ENCODE assay signal across 15 cellular contexts in genomic region chr17:39223907-39224777, GRCh38. TPM values are rescaled to one million over a fixed set of nuclear protein-coding genes. Genes with fewer than 3 reads are reported as not detected.
DNase-seq lines count a peak whose midpoint lies in the region; ATAC-seq and TF ChIP-seq lines count a peak whose summit lies in the region.
"Had no signal": no experiment of that assay in that cellular context is flagged by ENCODE, and none has a peak within 500 bp of the region (broad histone marks: within the 10 kb centered on the region; RNA-seq: fewer than 3 reads in every experiment).

No MANE protein-coding gene starts in this region.

- H3K27ac Mint-ChIP-seq in Caco-2 (ENCODE audit: unreplicated experiment): no peak overlapping the region
- H3K27ac Mint-ChIP-seq in naive thymus-derived CD8-positive, alpha-beta T cell: peak overlapping the region in 4 of 10 donors; percentile 46 to 59 (median 49)
- H3K27ac Mint-ChIP-seq: CD14-positive monocyte; T-helper 2 cell treated with Interferon-gamma antibody and Interleukin-4, amounts not matched to agents 5 μg/mL and 100 μg/mL, for 36 hours had no signal

- H3K36me3 ChIP-seq in A673 (ENCODE audit: insufficient read depth, low read length, poor library complexity, severe bottlenecking) (no peaks in the 10 kb centered on the region), Caco-2 (ENCODE audit: control insufficient read depth, insufficient read depth, low read length) (no peaks in the 10 kb centered on the region), breast epithelium (no peaks in the 10 kb centered on the region)
- H3K36me3 ChIP-seq: adrenal gland had no signal

- CTCF ChIA-PET in A673 (lab: Charles Lee): no interaction called here
- CTCF ChIA-PET in Caco-2 (lab: Charles Lee): no interaction called here

- peak overlapping the region; percentile 72 for H3K4me3 Mint-ChIP-seq in Caco-2 (ENCODE audit: unreplicated experiment)
- peak overlapping the region; percentile 54 to 84 (median 63) for H3K4me3 Mint-ChIP-seq in naive thymus-derived CD8-positive, alpha-beta T cell

- peaks cover 4% of the 10 kb centered on the region for H3K4me1 ChIP-seq in A673 (ENCODE audit: insufficient read depth, low read length, poor library complexity, severe bottlenecking)
- H3K4me1 ChIP-seq in Caco-2: no peaks in the 10 kb centered on the region
- H3K4me1 ChIP-seq in breast epithelium: peaks cover 6% of the 10 kb centered on the region in 2 donors

- H3K27ac ChIP-seq in A673 (ENCODE audit: low read depth, low read length, poor library complexity, severe bottlenecking) (no peak overlapping the region), breast epithelium (peak overlapping the region; percentile 83 to 87)
- H3K27ac ChIP-seq: adrenal gland had no signal

- H3K27me3 Mint-ChIP-seq in Caco-2 (ENCODE audit: insufficient read depth, unreplicated experiment): peaks cover 10% of the 10 kb centered on the region
- H3K27me3 Mint-ChIP-seq in naive thymus-derived CD8-positive, alpha-beta T cell: peaks cover 4 to 29% (median 20%) of the 10 kb centered on the region in 5 donors

- BruUV-seq in A673 (replicated peaks; lab: Mats Ljungman, UMichigan): no TSS peak
- BruUV-seq in Caco-2 (replicated peaks; lab: Mats Ljungman, UMichigan): no TSS peak

- H3K27me3 ChIP-seq in A673 (replicated peaks; ENCODE audit: insufficient read depth, low read depth, low read length, poor library complexity) (peaks cover 3% of the 10 kb centered on the region), Caco-2 (replicated peaks; ENCODE audit: control insufficient read depth, insufficient read depth, low read length) (peaks cover 2% of the 10 kb centered on the region), breast epithelium (peaks cover 4 to 7% of the 10 kb centered on the region in 2 donors)

- DNase-seq in A673 (ENCODE audit: low spot score) (no peak), Caco-2 (no peak), breast epithelium (ENCODE audit: low spot score in 2 of 2) (no peak), H4 (ENCODE audit: low spot score) (no peak)
- DNase-seq in naive thymus-derived CD8-positive, alpha-beta T cell: no peak
- no peak for DNase-seq in activated CD4-positive, CD25-positive, alpha-beta regulatory T cell (lab: John Stamatoyannopoulos, UW)
- DNase-seq: adrenal gland; effector CD8-positive, alpha-beta T cell; hypothalamus; NCI-H2171 treated with DMSO at 0.1 percent for 48 hours had no signal

- TF ChIP-seq POLR2A in breast epithelium (IDR thresholded peaks at IDR 0.05): no peak

- ATAC-seq in naive thymus-derived CD8-positive, alpha-beta T cell: no peak
- ATAC-seq in GM19452 (IDR thresholded peaks at IDR 0.05; ENCODE audit: unreplicated experiment) (no peak), GM18520 (IDR thresholded peaks at IDR 0.05; ENCODE audit: unreplicated experiment) (no peak)

- intact Hi-C loops in A673 (cut with micrococcal nuclease; ENCODE audit: unreplicated experiment): no loop called here
- intact Hi-C loops in Caco-2 (cut with micrococcal nuclease; ENCODE audit: unreplicated experiment): no loop called here
- intact Hi-C loops in breast epithelium (cut with DNase I; ENCODE audit: low total_unique reads): no loop called here

- POLR2A ChIA-PET in A673 (lab: Charles Lee; ENCODE audit: low non-redundant PET) (no interaction called here), Caco-2 (lab: Charles Lee) (no interaction called here)
- POLR2A ChIA-PET in naive thymus-derived CD8-positive, alpha-beta T cell (lab: Charles Lee): interaction anchor here (0.6 to 1.8 kb wide), 4 partner anchors 8 to 45 kb away, joined by 4 to 7 read pairs (median 6); partner anchors contain the start of gene RPL19

- no peaks in the 10 kb centered on the region for H3K9me3 ChIP-seq in A673 (ENCODE audit: low read depth, low read length, poor library complexity, severe bottlenecking)
- H3K9me3 ChIP-seq in Caco-2: no peaks in the 10 kb centered on the region
- no peaks in the 10 kb centered on the region for H3K9me3 ChIP-seq in breast epithelium
- H3K9me3 ChIP-seq: adrenal gland had no signal

- H3K4me1 Mint-ChIP-seq in Caco-2 (ENCODE audit: low read depth, unreplicated experiment): no peaks in the 10 kb centered on the region
- H3K4me1 Mint-ChIP-seq in naive thymus-derived CD8-positive, alpha-beta T cell: peaks cover 9 to 16% (median 13%) of the 10 kb centered on the region in 4 donors

- H3K36me3 Mint-ChIP-seq in Caco-2 (ENCODE audit: insufficient read depth, unreplicated experiment): no peaks in the 10 kb centered on the region
- no peaks in the 10 kb centered on the region for H3K36me3 Mint-ChIP-seq in naive thymus-derived CD8-positive, alpha-beta T cell

- H3K4me3 ChIP-seq in A673 (ENCODE audit: low read depth, low read length, poor library complexity, severe bottlenecking) (peak overlapping the region; percentile 46), Caco-2 (ENCODE audit: low read depth, low read length) (no peak overlapping the region), breast epithelium (peak overlapping the region in 2 of 3 donors; percentile 75 to 87)

- H3K9me3 Mint-ChIP-seq in Caco-2 (ENCODE audit: unreplicated experiment): no peaks in the 10 kb centered on the region
- H3K9me3 Mint-ChIP-seq in naive thymus-derived CD8-positive, alpha-beta T cell: no peaks in the 10 kb centered on the region
- H3K9me3 Mint-ChIP-seq: T-helper 2 cell treated with Interferon-gamma antibody and Interleukin-4, amounts not matched to agents 5 μg/mL and 100 μg/mL, for 36 hours had no signal

- TF ChIP-seq CTCF in A673 (conservative IDR thresholded peaks at IDR 0.05; ENCODE audit: low read depth, low read length) (no peak), Caco-2 (IDR thresholded peaks at IDR 0.05; ENCODE audit: insufficient read depth in 1 of 2, low read depth in 1 of 2, low read length in 1 of 2, severe bottlenecking in 1 of 2, unreplicated experiment in 1 of 2) (no peak), breast epithelium (IDR thresholded peaks at IDR 0.05) (no peak)

RNA-seq across cellular contexts. Expression of gene STAC2, which starts 1.6 kb away (rescaled TPM):
- total RNA-seq in A673 (2021) (1.3 and 2.8 TPM in 2 replicates), Caco-2 (2022) (0.09 TPM in 1 of 2 replicates, not detected in the other), breast epithelium (100 to 1,000 TPM in 1 of 3 donors, 10 to 100 TPM in 1, not detected in 1; 26.5 to 121 TPM)
- under 1 TPM; 0.23 to 0.27 TPM for total RNA-seq in naive thymus-derived CD8-positive, alpha-beta T cell
- polyA plus RNA-seq in naive thymus-derived CD8-positive, alpha-beta T cell: under 1 TPM in 1 of 3 donors, not detected in 2; 0.07 TPM
- 0.04 TPM in 1 of 2 replicates, not detected in the other for total RNA-seq in H4 (2014; rRNA removed; shearing (Covaris generic))
- polyA plus RNA-seq: CD14-positive monocyte had no signal

RNA-seq across cellular contexts. Expression of gene RPL19, which starts 24.1 kb away (rescaled TPM):
- 950 and 1,115 TPM in 2 replicates for total RNA-seq in A673 (2021)
- total RNA-seq in Caco-2 (2022): 1,825 and 2,017 TPM in 2 replicates
- 1,000 to 10,000 TPM; 2,817 to 3,666 (median 3,432) TPM for total RNA-seq in breast epithelium
- total RNA-seq in naive thymus-derived CD8-positive, alpha-beta T cell: 1,000 to 10,000 TPM; 3,521 to 3,522 TPM
- 1,000 to 10,000 TPM; 3,970 to 4,559 (median 4,444) TPM for polyA plus RNA-seq in naive thymus-derived CD8-positive, alpha-beta T cell
- total RNA-seq in H4 (2014; rRNA removed; shearing (Covaris generic)): 3,244 and 3,867 TPM in 2 replicates

RNA-seq across cellular contexts. Expression of gene CACNB1, which starts 26.7 kb away (rescaled TPM):
- total RNA-seq in A673 (2021) (8.0 and 10.4 TPM in 2 replicates), Caco-2 (2022) (6.1 and 7.0 TPM in 2 replicates), breast epithelium (10 to 100 TPM; 12.8 to 21.2 (median 13.9) TPM)
- total RNA-seq in naive thymus-derived CD8-positive, alpha-beta T cell: 10 to 100 TPM; 11.8 to 12.0 TPM
- polyA plus RNA-seq in naive thymus-derived CD8-positive, alpha-beta T cell: under 1 TPM in 2 of 3 donors, not detected in 1; 0.75 to 0.82 TPM
- total RNA-seq in H4 (2014; rRNA removed; shearing (Covaris generic)): 1.0 and 3.9 TPM in 2 replicates

RNA-seq across cellular contexts. Expression of gene ARL5C, which starts 58.2 kb away (rescaled TPM):
- total RNA-seq in A673 (2021): not detected in 2 replicates
- total RNA-seq in Caco-2 (2022): not detected in 2 replicates
- not detected for total RNA-seq in breast epithelium
- total RNA-seq in naive thymus-derived CD8-positive, alpha-beta T cell: not detected
- not detected for polyA plus RNA-seq in naive thymus-derived CD8-positive, alpha-beta T cell
- total RNA-seq in H4 (2014; rRNA removed; shearing (Covaris generic)): not detected in 2 replicates
- total RNA-seq: adrenal gland, LHCN-M2 had no signal
- polyA plus RNA-seq: adrenal gland, CD14-positive monocyte had no signal
